In genomic region chr4:136526517-136526916, GRCh38 we compare ENCODE assay signal across 1 cellular context.
TF ChIP-seq lines count a peak whose summit lies in the region.

No MANE protein-coding gene starts in this region.

TF ChIP-seq in H1, 55 proteins besides CTCF, POLR2A, EP300 and RAD21 (continued from another document):
- TF ChIP-seq ATF2 (IDR thresholded peaks at IDR 0.05; ENCODE audit: low read length) (no peak), ASH2L (IDR thresholded peaks at IDR 0.05; ENCODE audit: low read length) (no peak), GABPA (IDR thresholded peaks at IDR 0.05; ENCODE audit: borderline replicate concordance, insufficient read depth, low read length) (no peak), SIX5 (IDR thresholded peaks at IDR 0.05; ENCODE audit: low read depth, low read length) (no peak), SP4 (IDR thresholded peaks at IDR 0.05; ENCODE audit: low read length) (no peak)
TF ChIP-seq in H1: peak in this region for 0.
